ENCODE assay signal across 16 cellular contexts in genomic region chr6:21508753-21509152, GRCh38.
"Had no signal": no experiment of that assay in that cellular context is flagged by ENCODE, and none has a peak within 500 bp of the region (broad histone marks: within the 10 kb centered on the region; RNA-seq: fewer than 3 reads in every experiment).

No MANE protein-coding gene starts in this region.

- H3K27ac ChIP-seq: left lung, neural progenitor cell, thoracic aorta, vagina had no signal

- DNase-seq: activated T-cell treated with anti-CD3 and anti-CD28 coated beads, Interleukin-2, amount 50 U/mL, for 24 hours; effector memory CD8-positive, alpha-beta T cell; left lung; naive thymus-derived CD8-positive, alpha-beta T cell; posterior cingulate gyrus; stimulated activated CD4-positive, alpha-beta T cell treated with anti-CD3 and anti-CD28 coated beads, Interleukin-2, amount 100 ng/mL, for 48 hours; stimulated activated CD8-positive, alpha-beta memory T cell treated with anti-CD3 and anti-CD28 coated beads, Interleukin-4, amount 100 ng/mL, for 48 hours; stimulated activated naive B cell treated with anti-CD40 and anti-IgM and Interleukin-4, amounts not matched to agents 10 μg/mL and 1 μg/mL and 100 μg/mL, for 72 hours; T1000 had no signal

- H3K4me1 ChIP-seq: left lung, neural progenitor cell, vagina had no signal

- H3K4me3 ChIP-seq: left lung, lung, neural progenitor cell, thoracic aorta, vagina had no signal

- H3K27me3 ChIP-seq: left lung, neural progenitor cell, vagina had no signal

- ATAC-seq: activated T-helper 17 cell treated with anti-CD3 and anti-CD28 coated beads, Interleukin-2, amount 50 U/mL, for 72 hours; effector memory CD8-positive, alpha-beta T cell; left lung; naive thymus-derived CD8-positive, alpha-beta T cell; sciatic nerve; stimulated activated naive B cell treated with anti-CD40 and anti-IgM and Interleukin-4, amounts not matched to agents 10 μg/mL and 1 μg/mL and 100 μg/mL, for 72 hours; WTC11 had no signal

- H3K9me3 ChIP-seq: left lung, thoracic aorta, vagina had no signal

- H3K36me3 ChIP-seq: left lung, neural progenitor cell, thoracic aorta, vagina had no signal
